Comparison of ENCODE assay signal across 1 cellular context in genomic region chr13:61950828-61951227, GRCh38.
TF ChIP-seq lines count a peak whose summit lies in the region.

No MANE protein-coding gene starts in this region.

TF ChIP-seq in GM23338, 12 proteins besides CTCF, POLR2A, EP300 and RAD21 (continued from another document):
- TF ChIP-seq ZNF462 (CRISPR knock-in tag; IDR thresholded peaks at IDR 0.05) (no peak), STAT1 (IDR thresholded peaks at IDR 0.05; ENCODE audit: unreplicated experiment) (no peak), REST (IDR thresholded peaks at IDR 0.05; ENCODE audit: unreplicated experiment) (no peak), EZH2phosphoT487 (IDR thresholded peaks at IDR 0.05; ENCODE audit: unreplicated experiment) (no peak), EZH2 (IDR thresholded peaks at IDR 0.05; ENCODE audit: low read depth, unreplicated experiment) (no peak), ETS1 (IDR thresholded peaks at IDR 0.05) (no peak)
